In genomic region chr17:19979917-19980770, GRCh38 we compare ENCODE assay signal across 10 cellular contexts. TPM values are rescaled to one million over a fixed set of nuclear protein-coding genes. Genes with fewer than 3 reads are reported as not detected.
DNase-seq lines count a peak whose midpoint lies in the region; ATAC-seq and TF ChIP-seq lines count a peak whose summit lies in the region.
"Had no signal": no experiment of that assay in that cellular context is flagged by ENCODE, and none has a peak within 500 bp of the region (broad histone marks: within the 10 kb centered on the region; RNA-seq: fewer than 3 reads in every experiment).

No MANE protein-coding gene starts in this region.

- in situ Hi-C loops in GM13976 (cut with MboI; ENCODE audit: low sequenced_read_pairs, unreplicated experiment) = no loop called here

- peak overlapping the region; percentile 53 for H3K4ac ChIP-seq in neuronal stem cell (ENCODE audit: low read length)

- peak overlapping the region; percentile 12; the same call in 1 of the 2 replicates for H3K27ac ChIP-seq in SJCRH30
- H3K27ac ChIP-seq in neuronal stem cell (replicated peaks; ENCODE audit: low read length) = no peak overlapping the region
- H3K27ac ChIP-seq: C4-2B, GM23248 had no signal

- no peak overlapping the region for H4K91ac ChIP-seq in neuronal stem cell (ENCODE audit: low read depth, low read length, poor library complexity)

- H2BK5ac ChIP-seq in neuronal stem cell (ENCODE audit: low read length) = peak overlapping the region; percentile 53

- H3K9me3 ChIP-seq in SJCRH30 (replicated peaks) (no peaks in the 10 kb centered on the region), neuronal stem cell (replicated peaks in 1 of 2; ENCODE audit: control insufficient read depth in 2 of 2, insufficient read depth in 1 of 2, low read depth in 1 of 2, low read length in 2 of 2) (peaks cover 0 to 4% of the 10 kb centered on the region in 2 donors)

- H3K18ac ChIP-seq in neuronal stem cell (ENCODE audit: low read length) = no peak overlapping the region

- no peak overlapping the region for H2BK120ac ChIP-seq in neuronal stem cell (ENCODE audit: low read depth, low read length)

- H4K8ac ChIP-seq in neuronal stem cell (ENCODE audit: low read depth, low read length) = no peak overlapping the region

- TF ChIP-seq CTCF in fibroblast of mammary gland (conservative IDR thresholded peaks at IDR 0.05; ENCODE audit: control insufficient read depth, insufficient read depth, low read depth, low read length) (no peak), GM13976 (IDR thresholded peaks at IDR 0.05; ENCODE audit: borderline replicate concordance, control extremely low read depth, extremely low read depth, insufficient read depth, missing control alignments) (no peak)

- H3K4me3 ChIP-seq in SJCRH30 (peak overlapping the region; percentile 39), fibroblast of mammary gland (ENCODE audit: control insufficient read depth, low read depth, low read length) (no peak overlapping the region), neuronal stem cell (ENCODE audit: low read length in 2 of 2) (no peak overlapping the region)
- H3K4me3 ChIP-seq: GM23248 had no signal

- H3K27me3 ChIP-seq in SJCRH30 (no peaks in the 10 kb centered on the region), neuronal stem cell (ENCODE audit: control insufficient read depth in 3 of 3, insufficient read depth in 3 of 3, low read depth in 1 of 3, low read length in 3 of 3) (no peaks in the 10 kb centered on the region)

- peaks cover 5% of the 10 kb centered on the region for H3K79me1 ChIP-seq in neuronal stem cell (ENCODE audit: low read depth, low read length)

- H3K23ac ChIP-seq in neuronal stem cell (ENCODE audit: low read depth, low read length, poor library complexity) = no peak overlapping the region

- H3K4me2 ChIP-seq in neuronal stem cell (ENCODE audit: insufficient read depth, low read length, poor library complexity, severe bottlenecking) = no peak overlapping the region

- H3K14ac ChIP-seq in neuronal stem cell (ENCODE audit: low read length) = no peak overlapping the region

- H2AFZ ChIP-seq in neuronal stem cell (ENCODE audit: low read length) = no peak overlapping the region
- H2AFZ ChIP-seq: GM23248 had no signal

- peak overlapping the region; percentile 12 for H3K9ac ChIP-seq in neuronal stem cell (ENCODE audit: low read depth, low read length, poor library complexity)
- H3K9ac ChIP-seq: GM23248 had no signal

- H2AK5ac ChIP-seq in neuronal stem cell (ENCODE audit: low read depth, low read length) = no peak overlapping the region

- WGBS in neuronal stem cell (ENCODE audit: extremely low coverage in 2 of 2, insufficient read length in 2 of 2, insufficient replicate concordance in 1 of 2), 2 donors = 100% methylated on average over 2 of the region's 43 CpGs; no CpG with 5 or more reads in 1 of the 2 donors

- H2BK12ac ChIP-seq in neuronal stem cell (ENCODE audit: low read length) = no peak overlapping the region

- ATAC-seq in GM19467 (IDR thresholded peaks at IDR 0.05; ENCODE audit: unreplicated experiment) = no peak

- peaks cover 16% of the 10 kb centered on the region for H3K4me1 ChIP-seq in SJCRH30
- H3K4me1 ChIP-seq in neuronal stem cell (ENCODE audit: control insufficient read depth in 2 of 2, insufficient read depth in 1 of 2, low read depth in 1 of 2, low read length in 2 of 2) = peaks cover 2 to 5% of the 10 kb centered on the region in 2 donors

- peak overlapping the region; percentile 5 for H2BK15ac ChIP-seq in neuronal stem cell (ENCODE audit: low read length)

- H3K36me3 ChIP-seq in SJCRH30 (peaks cover 7% of the 10 kb centered on the region; the same call in 1 of the 2 replicates), neuronal stem cell (replicated peaks in 1 of 2; ENCODE audit: control insufficient read depth in 2 of 2, insufficient read depth in 2 of 2, low read length in 2 of 2) (peaks cover 1 to 11% of the 10 kb centered on the region in 2 donors)

- peak; percentile 59 for DNase-seq in GDM1 (lab: John Stamatoyannopoulos, UW)
- DNase-seq in SJCRH30 = peak; percentile 91 to 96
- DNase-seq in fibroblast of mammary gland (ENCODE audit: low read depth) = peak; percentile 20
- no peak for DNase-seq in neuronal stem cell (ENCODE audit: low spot score)
- DNase-seq in NCI-H2029 (lab: John Stamatoyannopoulos, UW) = no peak
- no peak for DNase-seq in COLO829 (ENCODE audit: low spot score)
- DNase-seq in GM13976 (ENCODE audit: low spot score) = no peak
- DNase-seq: GM23248 had no signal

RNA-seq across cellular contexts. Expression of gene AKAP10, which starts 2.5 kb away (rescaled TPM):
- total RNA-seq in SJCRH30 (2014; rRNA removed; shearing (Covaris generic)) = 67.1 and 68.8 TPM in 2 replicates
- 16.7 TPM for polyA plus RNA-seq in neuronal stem cell (2013, experiment 1 of 2)
- polyA plus RNA-seq in neuronal stem cell (2013, experiment 2 of 2) = 16.2 TPM

RNA-seq across cellular contexts. Expression of gene SPECC1, which starts 29.0 kb away (rescaled TPM):
- 155 and 167 TPM in 2 replicates for total RNA-seq in SJCRH30 (2014; rRNA removed; shearing (Covaris generic))
- polyA plus RNA-seq in neuronal stem cell (2013, experiment 1 of 2) = 39.4 TPM
- polyA plus RNA-seq in neuronal stem cell (2013, experiment 2 of 2) = 40.3 TPM

Comparison
In these comparisons a context has a peak if more than half of its experiments do, and no peak if none do; other contexts are left out.
1. DNase-seq: peak in GDM1 (single experiment), SJCRH30 (2 of 2) and fibroblast of mammary gland (single experiment); none in neuronal stem cell (single experiment), NCI-H2029 (single experiment), COLO829 (single experiment) and GM13976 (single experiment).